ENCODE assay signal across 1 cellular context in the genomic region with DNA sequence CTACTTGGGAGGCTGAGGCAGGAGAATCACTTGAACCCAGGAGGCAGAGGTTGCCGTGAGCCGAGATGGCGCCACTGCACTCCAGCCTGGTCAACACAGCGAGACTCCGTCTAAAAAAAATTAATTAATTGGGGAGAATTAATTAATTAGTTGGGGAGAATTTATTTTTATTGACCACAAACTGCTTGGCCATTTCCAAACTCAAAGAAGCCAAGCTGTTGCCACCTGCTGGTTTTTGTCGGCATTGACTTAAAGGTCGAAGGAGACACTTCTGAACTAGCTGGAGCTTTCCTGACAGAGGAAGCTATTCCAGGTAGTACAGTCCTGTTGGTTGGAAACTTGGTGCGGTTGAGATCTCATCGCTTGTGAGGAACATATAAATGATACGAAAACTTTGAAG.
A peak's percentile ranks its signal among the peaks of the same experiment; 100 is the strongest.
TF ChIP-seq lines count a peak whose summit lies in the region.

No MANE protein-coding gene starts in this region.

TF ChIP-seq in HepG2, 621 proteins besides CTCF, POLR2A, EP300 and RAD21:
- TF ChIP-seq ZNF878 (CRISPR knock-in tag; IDR thresholded peaks at IDR 0.05) (no peak), SMC3 (IDR thresholded peaks at IDR 0.05; ENCODE audit: low read length) (peak; percentile 74), STAG1 (CRISPR knock-in tag; IDR thresholded peaks at IDR 0.05) (peak; percentile 53)
